1 cellular context compared by ENCODE assay signal in the genomic region with DNA sequence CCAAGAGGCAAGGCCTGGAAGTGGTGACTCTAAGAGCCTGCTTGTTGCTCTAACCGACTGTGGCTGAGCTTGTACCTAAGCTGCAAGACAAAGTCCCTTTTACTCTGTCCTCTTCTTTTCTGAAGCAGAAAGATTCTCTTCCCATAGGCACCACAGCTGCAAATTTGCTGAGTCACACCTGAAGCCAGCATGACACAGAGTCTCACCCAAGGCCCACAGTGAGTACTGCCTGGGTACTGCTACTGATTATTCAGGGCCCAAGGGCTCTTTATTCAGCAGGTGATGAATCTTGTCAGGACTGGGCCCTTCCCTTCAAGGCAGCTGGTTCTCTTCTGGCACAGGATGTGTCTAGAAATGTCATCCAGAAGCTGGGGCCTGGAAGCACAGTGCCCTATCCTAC.
TF ChIP-seq lines count a peak whose summit lies in the region.

No MANE protein-coding gene starts in this region.

TF ChIP-seq in H1, 55 proteins besides CTCF, POLR2A, EP300 and RAD21:
- TF ChIP-seq BACH1 (IDR thresholded peaks at IDR 0.05; ENCODE audit: low read length), result peak; percentile 88
- peak; percentile 60; the same call in 1 of the 2 replicates for TF ChIP-seq MAFK (IDR thresholded peaks at IDR 0.05; ENCODE audit: low read depth, low read length)
- TF ChIP-seq KDM4A (IDR thresholded peaks at IDR 0.05; ENCODE audit: low read depth, low read length, severe bottlenecking), result no peak
